In the genomic region with DNA sequence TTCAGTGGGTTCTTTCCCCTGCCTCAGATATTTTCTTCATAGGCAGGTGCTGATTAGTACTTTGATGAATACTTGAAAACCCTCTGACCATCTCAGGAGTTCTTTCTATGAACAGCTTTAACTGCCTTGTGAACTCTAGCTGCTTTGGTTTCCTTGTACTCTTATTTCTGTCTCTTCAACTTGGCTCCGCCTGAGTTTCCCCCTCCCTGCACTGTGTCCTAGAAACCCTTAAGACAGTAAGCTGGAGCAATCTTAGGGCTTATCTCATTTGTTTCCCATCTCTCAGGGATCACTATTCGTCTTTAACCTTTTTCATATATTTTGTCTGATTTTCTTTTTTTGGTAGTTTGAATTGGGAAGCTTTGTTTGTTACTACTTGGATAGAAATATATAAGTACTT, we compare ENCODE assay signal across 20 cellular contexts.
"Had no signal": no experiment of that assay in that cellular context is flagged by ENCODE, and none has a peak within 500 bp of the region (broad histone marks: within the 10 kb centered on the region; RNA-seq: fewer than 3 reads in every experiment).

No MANE protein-coding gene starts in this region.

- H3K4me1 ChIP-seq: breast epithelium, tibial artery had no signal

- H3K4me3 ChIP-seq: breast epithelium, gastrocnemius medialis, heart left ventricle, lung, ovary, SK-N-MC, tibial artery had no signal

- H3K27ac ChIP-seq: breast epithelium, gastrocnemius medialis, heart left ventricle, ovary, SK-N-MC, tibial artery had no signal

- H3K36me3 ChIP-seq: breast epithelium, ovary had no signal

- H3K27ac Mint-ChIP-seq: activated CD4-positive, alpha-beta memory T cell treated with anti-CD3 and anti-CD28 coated beads, Interleukin-2, amount 10 ng/mL, durations not matched to agents 7 days and 5 days; activated naive CD8-positive, alpha-beta T cell treated with anti-CD3 and anti-CD28 coated beads, Interleukin-2, amount 10 ng/mL, durations not matched to agents 7 days and 5 days; T-cell had no signal

- H3K4me3 Mint-ChIP-seq: activated CD4-positive, alpha-beta memory T cell treated with anti-CD3 and anti-CD28 coated beads, Interleukin-2, amount 10 ng/mL, durations not matched to agents 7 days and 5 days; activated naive CD8-positive, alpha-beta T cell treated with anti-CD3 and anti-CD28 coated beads, Interleukin-2, amount 10 ng/mL, durations not matched to agents 7 days and 5 days; activated T-cell treated with anti-CD3 and anti-CD28 coated beads, Interleukin-2, amount 50 U/mL, for 4 hours; dendritic cell treated with granulocyte-macrophage colony-stimulating factor and Interleukin-4, amounts not matched to agents 40 ng/mL and 50 ng/mL, for 4 days; effector memory CD8-positive, alpha-beta T cell; T-cell had no signal

- H3K27me3 Mint-ChIP-seq: activated CD4-positive, alpha-beta memory T cell treated with anti-CD3 and anti-CD28 coated beads, Interleukin-2, amount 10 ng/mL, durations not matched to agents 7 days and 5 days; activated naive CD8-positive, alpha-beta T cell treated with anti-CD3 and anti-CD28 coated beads, Interleukin-2, amount 10 ng/mL, durations not matched to agents 7 days and 5 days; dendritic cell treated with granulocyte-macrophage colony-stimulating factor and Interleukin-4, amounts not matched to agents 40 ng/mL and 50 ng/mL, for 4 days; effector memory CD8-positive, alpha-beta T cell; T-cell had no signal

- DNase-seq: activated CD4-positive, alpha-beta memory T cell treated with anti-CD3 and anti-CD28 coated beads, Interleukin-2, amount 10 ng/mL, durations not matched to agents 7 days and 5 days; activated gamma-delta T cell; activated naive CD8-positive, alpha-beta T cell treated with anti-CD3 and anti-CD28 coated beads, Interleukin-2, amount 10 ng/mL, durations not matched to agents 7 days and 5 days; activated T-cell treated with anti-CD3 and anti-CD28 coated beads, Interleukin-2, amount 50 U/mL, for 4 hours; aorta; effector memory CD8-positive, alpha-beta T cell; gastrocnemius medialis; heart left ventricle; left cardiac atrium; midbrain; ovary; stimulated activated CD4-positive, alpha-beta T cell treated with anti-CD3 and anti-CD28 coated beads, Interleukin-12 subunit alpha, Interleukin-12 subunit beta, amount 100 ng/mL, for 4 hours; stimulated activated CD4-positive, alpha-beta T cell treated with anti-CD3 and anti-CD28 coated beads, Interleukin-2, amount 100 ng/mL, for 24 hours; T-cell; T1000; tibial artery had no signal

- ATAC-seq: activated T-cell treated with anti-CD3 and anti-CD28 coated beads, Interleukin-2, amount 50 U/mL, for 4 hours; effector memory CD8-positive, alpha-beta T cell; gastrocnemius medialis; heart left ventricle; left cardiac atrium; T-cell had no signal

- H3K4me1 Mint-ChIP-seq: T-cell had no signal

- H3K9me3 ChIP-seq: breast epithelium, gastrocnemius medialis, heart left ventricle, ovary, tibial artery had no signal

- H3K27me3 ChIP-seq: breast epithelium, gastrocnemius medialis, heart left ventricle, ovary, tibial artery had no signal

- H3K9me3 Mint-ChIP-seq: activated CD4-positive, alpha-beta memory T cell treated with anti-CD3 and anti-CD28 coated beads, Interleukin-2, amount 10 ng/mL, durations not matched to agents 7 days and 5 days; activated naive CD8-positive, alpha-beta T cell treated with anti-CD3 and anti-CD28 coated beads, Interleukin-2, amount 10 ng/mL, durations not matched to agents 7 days and 5 days; activated T-cell treated with anti-CD3 and anti-CD28 coated beads, Interleukin-2, amount 50 U/mL, for 4 hours; dendritic cell treated with granulocyte-macrophage colony-stimulating factor and Interleukin-4, amounts not matched to agents 40 ng/mL and 50 ng/mL, for 4 days; effector memory CD8-positive, alpha-beta T cell; T-cell had no signal
